In genomic region chr11:64916848-64917662, GRCh38 we compare ENCODE assay signal across 8 cellular contexts. TPM values are rescaled to one million over a fixed set of nuclear protein-coding genes. Genes with fewer than 3 reads are reported as not detected.
A peak's percentile ranks its signal among the peaks of the same experiment; 100 is the strongest.
DNase-seq lines count a peak whose midpoint lies in the region; ATAC-seq and TF ChIP-seq lines count a peak whose summit lies in the region.

Gene ATG2A, minus strand, starts transcription at chr11:64917209. Its CDS starts 74 bp downstream, at chr11:64917135.

- H3K27ac ChIP-seq in Karpas-422 (ENCODE audit: low read length) (peak within 1 kb of the TSS; percentile 69), esophagus squamous epithelium (peak within 1 kb of the TSS; percentile 87 to 94 (median 88))

- TF ChIP-seq POLR2A in esophagus squamous epithelium (IDR thresholded peaks at IDR 0.05) = peak in 3 of 4 donors; percentile 87 to 92 (median 92)

- H3K4me2 ChIP-seq in Karpas-422 (ENCODE audit: low read depth, low read length, poor library complexity, severe bottlenecking) = peak within 1 kb of the TSS; percentile 99

- DNase-seq in DMS79 treated with DMSO at 0.1 percent for 48 hours (lab: John Stamatoyannopoulos, UW) (peak; percentile 99), Karpas-422 (peak; percentile 99), RKO (ENCODE audit: low spot score) (peak; percentile 100), activated T-helper 1 cell treated with Interleukin-2 at 50 U/mL for 16 hours (ENCODE audit: low read depth) (peak; percentile 98), esophagus squamous epithelium (lab: John Stamatoyannopoulos, UW) (peak; percentile 97), myocyte (ENCODE audit: low read depth) (peak; percentile 100)
- peak; percentile 96 to 99 for DNase-seq in stimulated activated CD8-positive, alpha-beta memory T cell treated with anti-CD3 and anti-CD28 coated beads, Interleukin-7, amount 100 ng/mL, for 48 hours (ENCODE audit: extremely low read depth in 1 of 2, low read depth in 1 of 2)

- no peak for TF ChIP-seq CTCF in esophagus squamous epithelium (IDR thresholded peaks at IDR 0.05)

- H2AFZ ChIP-seq in Karpas-422 (ENCODE audit: low read length) = peak within 1 kb of the TSS; percentile 90

- H3K9me3 ChIP-seq in Karpas-422 (ENCODE audit: low read length) = no peaks in the 10 kb centered on the region
- no peaks in the 10 kb centered on the region for H3K9me3 ChIP-seq in esophagus squamous epithelium

- peak within 1 kb of the TSS; percentile 84 for H3K9ac ChIP-seq in Karpas-422 (ENCODE audit: low read length)

- H3K36me3 ChIP-seq in Karpas-422 (ENCODE audit: insufficient read depth, low read length) = peaks cover 4% of the 10 kb centered on the region; the same call in 1 of the 2 replicates
- peaks cover 15 to 29% (median 19%) of the 10 kb centered on the region in 3 donors for H3K36me3 ChIP-seq in esophagus squamous epithelium

- H3K27me3 ChIP-seq in Karpas-422 (ENCODE audit: low read length) (no peaks in the 10 kb centered on the region), esophagus squamous epithelium (no peaks in the 10 kb centered on the region)

- H3K4me1 ChIP-seq in Karpas-422 (ENCODE audit: low read length) (peaks cover 39% of the 10 kb centered on the region), esophagus squamous epithelium (peaks cover 21 to 33% (median 22%) of the 10 kb centered on the region in 3 donors)

- no peaks in the 10 kb centered on the region for H4K20me1 ChIP-seq in Karpas-422 (ENCODE audit: insufficient read depth, low read depth, low read length)

- H3K4me3 ChIP-seq in Karpas-422 (ENCODE audit: low read length) (peak within 1 kb of the TSS; percentile 85), esophagus squamous epithelium (peak within 1 kb of the TSS; percentile 82 to 94 (median 87))

- H3K79me2 ChIP-seq in Karpas-422 (ENCODE audit: low read length) = peaks cover 21% of the 10 kb centered on the region

- H3K9me2 ChIP-seq in Karpas-422 (replicated peaks; ENCODE audit: insufficient read depth, low read length) = no peaks in the 10 kb centered on the region

- ATAC-seq in GM21825 (IDR thresholded peaks at IDR 0.05; ENCODE audit: unreplicated experiment) = peak; percentile 89

- intact Hi-C loops in esophagus squamous epithelium (cut with DNase I) = no loop called here

- 1 to 2% methylated on average over 11 to 12 of the region's 55 CpGs for WGBS in esophagus squamous epithelium, 2 donors

RNA-seq across cellular contexts. Expression of gene ATG2A, which starts in this region (rescaled TPM):
- 16.2 and 24.6 TPM in 2 replicates for total RNA-seq in Karpas-422 (2014; rRNA removed; shearing (Covaris generic); ENCODE audit: low replicate concordance)
- total RNA-seq in esophagus squamous epithelium = 10 to 100 TPM; 14.1 to 26.1 (median 19.6) TPM
- 14.1 and 20.4 TPM in 2 replicates for total RNA-seq in myocyte
- 12.8 TPM for polyA plus RNA-seq in myocyte (2012)

Comparison
In these comparisons a context has a peak if more than half of its experiments do, and no peak if none do; other contexts are left out.
1. Peak in every context shown above with its lines: DNase-seq, ATAC-seq, H3K4me3 ChIP-seq and H3K27ac ChIP-seq.